18 cellular contexts compared by ENCODE assay signal in genomic region chr10:76868088-76868949, GRCh38.
DNase-seq lines count a peak whose midpoint lies in the region; ATAC-seq and TF ChIP-seq lines count a peak whose summit lies in the region.
"Had no signal": no experiment of that assay in that cellular context is flagged by ENCODE, and none has a peak within 500 bp of the region (broad histone marks: within the 10 kb centered on the region; RNA-seq: fewer than 3 reads in every experiment).

No MANE protein-coding gene starts in this region.

- no peak for TF ChIP-seq POLR2A in gastrocnemius medialis (IDR thresholded peaks at IDR 0.05)

- no peak overlapping the region for H3K4me3 Mint-ChIP-seq in osteocyte (ENCODE audit: unreplicated experiment)
- H3K4me3 Mint-ChIP-seq: endodermal cell, IgD-negative memory B cell had no signal

- no peak overlapping the region for H3K4me3 ChIP-seq in gastrocnemius medialis
- H3K4me3 ChIP-seq: ascending aorta had no signal

- no peak overlapping the region for H3K27ac ChIP-seq in gastrocnemius medialis
- H3K27ac ChIP-seq: ascending aorta, C4-2B had no signal

- in situ Hi-C loops in gastrocnemius medialis (cut with MboI; ENCODE audit: low sequenced_read_pairs in 4 of 4), result no loop called here

- no peaks in the 10 kb centered on the region for H3K9me3 ChIP-seq in gastrocnemius medialis
- H3K9me3 ChIP-seq: ascending aorta had no signal

- H3K4me1 Mint-ChIP-seq in osteocyte (ENCODE audit: unreplicated experiment), result peaks cover 10% of the 10 kb centered on the region

- no peaks in the 10 kb centered on the region for H3K27me3 ChIP-seq in gastrocnemius medialis
- H3K27me3 ChIP-seq: ascending aorta had no signal

- H3K36me3 Mint-ChIP-seq in osteocyte (ENCODE audit: unreplicated experiment), result peaks cover 2% of the 10 kb centered on the region
- H3K36me3 Mint-ChIP-seq: IgD-negative memory B cell had no signal

- H3K27ac Mint-ChIP-seq in osteocyte (ENCODE audit: unreplicated experiment), result no peak overlapping the region
- H3K27ac Mint-ChIP-seq: endodermal cell, IgD-negative memory B cell had no signal

- no peaks in the 10 kb centered on the region for H3K27me3 Mint-ChIP-seq in osteocyte (ENCODE audit: unreplicated experiment)
- H3K27me3 Mint-ChIP-seq: IgD-negative memory B cell had no signal

- TF ChIP-seq CTCF in gastrocnemius medialis (IDR thresholded peaks at IDR 0.05 in 4 of 5, conservative IDR thresholded peaks at IDR 0.05 in 1 of 5) (no peak), osteocyte (IDR thresholded peaks at IDR 0.05) (no peak)

- H3K36me3 ChIP-seq in gastrocnemius medialis, result no peaks in the 10 kb centered on the region
- H3K36me3 ChIP-seq: ascending aorta had no signal

- peak; percentile 39 to 66 for ATAC-seq in gastrocnemius medialis
- ATAC-seq in left colon, result no peak

- H3K9me3 Mint-ChIP-seq in osteocyte (ENCODE audit: unreplicated experiment), result no peaks in the 10 kb centered on the region
- H3K9me3 Mint-ChIP-seq: endodermal cell had no signal

- intact Hi-C loops in gastrocnemius medialis (cut with DNase I; ENCODE audit: low total_unique reads), result no loop called here
- intact Hi-C loops in left colon (cut with DNase I, micrococcal nuclease), result no loop called here

- DNase-seq in EH (ENCODE audit: low read depth) (peak; percentile 42), NCI-H146 treated with DMSO at 0.1 percent for 48 hours (lab: John Stamatoyannopoulos, UW; ENCODE audit: unreplicated experiment) (peak; percentile 30), fibroblast of gingiva (ENCODE audit: low read depth) (peak; percentile 91), gastrocnemius medialis (no peak), EL (no peak), osteocyte (ENCODE audit: extremely low spot score, unreplicated experiment) (no peak), left colon (no peak)
- DNase-seq: activated CD4-positive, alpha-beta T cell treated with anti-CD3 and anti-CD28 coated beads, Interleukin-2, amount 50 U/mL, for 4 hours; activated naive CD4-positive, alpha-beta T cell; DMS153; endodermal cell; NCI-H187 treated with DMSO at 0.1 percent for 48 hours; nucleus accumbens; stimulated activated CD4-positive, alpha-beta T cell treated with anti-CD3 and anti-CD28 coated beads, Interleukin-1b, Interleukin-23, amount 100 ng/mL, for 48 hours; T-helper 1 cell had no signal

- peaks cover 0 to 2% of the 10 kb centered on the region in 2 donors for H3K4me1 ChIP-seq in gastrocnemius medialis

Comparison
In these comparisons a context has a peak if more than half of its experiments do, and no peak if none do; other contexts are left out.
1. DNase-seq: peak in EH (single experiment), NCI-H146 treated with DMSO at 0.1 percent for 48 hours (single experiment) and fibroblast of gingiva (single experiment); none in gastrocnemius medialis (0 of 2), EL (single experiment), osteocyte (single experiment) and left colon (0 of 2).